ENCODE assay signal across 11 cellular contexts in genomic region chr6:15259766-15260098, GRCh38. TPM values are rescaled to one million over a fixed set of nuclear protein-coding genes. Genes with fewer than 3 reads are reported as not detected.
DNase-seq lines count a peak whose midpoint lies in the region; ATAC-seq and TF ChIP-seq lines count a peak whose summit lies in the region.
"Had no signal": no experiment of that assay in that cellular context is flagged by ENCODE, and none has a peak within 500 bp of the region (broad histone marks: within the 10 kb centered on the region; RNA-seq: fewer than 3 reads in every experiment).

No MANE protein-coding gene starts in this region.

- peaks cover 93% of the 10 kb centered on the region for H3K4me1 Mint-ChIP-seq in activated naive CD4-positive, alpha-beta T cell treated with anti-CD3 and anti-CD28 coated beads for 36 hours (ENCODE audit: low read depth)
- H3K4me1 Mint-ChIP-seq in WTC11: peaks cover 97% of the 10 kb centered on the region

- H3K4me1 ChIP-seq in adrenal gland (replicated peaks in 1 of 2): peaks cover 31 to 67% of the 10 kb centered on the region in 2 donors

- no peaks in the 10 kb centered on the region for H3K9me3 Mint-ChIP-seq in activated naive CD4-positive, alpha-beta T cell treated with anti-CD3 and anti-CD28 coated beads for 36 hours
- no peaks in the 10 kb centered on the region for H3K9me3 Mint-ChIP-seq in WTC11

- POLR2A ChIA-PET in WTC11 (lab: Charles Lee): no interaction called here

- DNase-seq in activated naive CD4-positive, alpha-beta T cell treated with anti-CD3 and anti-CD28 coated beads for 36 hours: no peak
- DNase-seq in activated naive CD4-positive, alpha-beta T cell (lab: John Stamatoyannopoulos, UW): no peak
- DNase-seq in WTC11 (ENCODE audit: low spot score) (no peak), medulla oblongata (ENCODE audit: extremely low spot score) (peak; percentile 64), substantia nigra (lab: John Stamatoyannopoulos, UW) (peak in 2 of 49 donors; percentile 10 to 34), RKO (ENCODE audit: low spot score) (no peak), iPS-NIHi7 (ENCODE audit: extremely low spot score) (no peak), adrenal gland (no peak)
- DNase-seq: OCI-M1, ovary had no signal

- H3K4me3 Mint-ChIP-seq in activated naive CD4-positive, alpha-beta T cell treated with anti-CD3 and anti-CD28 coated beads for 36 hours: peak overlapping the region; percentile 12
- peak overlapping the region; percentile 5; the same call in 1 of the 2 replicates for H3K4me3 Mint-ChIP-seq in WTC11

- no peak for TF ChIP-seq CTCF in WTC11 (IDR thresholded peaks at IDR 0.05)
- TF ChIP-seq CTCF in adrenal gland (IDR thresholded peaks at IDR 0.05): no peak

- H3K4me3 ChIP-seq in adrenal gland: no peak overlapping the region
- H3K4me3 ChIP-seq: HAP-1, ovary had no signal

- CTCF ChIA-PET in activated naive CD4-positive, alpha-beta T cell treated with anti-CD3 and anti-CD28 coated beads for 36 hours (lab: Charles Lee): no interaction called here
- CTCF ChIA-PET in WTC11 (lab: Charles Lee): interaction anchor here (1.0 to 1.2 kb wide), 2 partner anchors 8 to 131 kb away, joined by 4 read pairs; no protein-coding TSS in a partner anchor

- WGBS in adrenal gland, 4 donors: 31 to 44% (median 34%) methylated on average over 1 of the region's 1 CpG

- intact Hi-C loops in activated naive CD4-positive, alpha-beta T cell treated with anti-CD3 and anti-CD28 coated beads for 36 hours (cut with micrococcal nuclease): loop anchor here (1.0 kb wide), 1 partner anchor 10 kb away; no protein-coding TSS in a partner anchor
- intact Hi-C loops in adrenal gland (cut with DNase I): loop anchor here in 1 of 2 donors (10.0 kb wide), 1 partner anchor 225 kb away; no protein-coding TSS in a partner anchor

- H3K9me3 ChIP-seq in adrenal gland (replicated peaks in 1 of 3): no peaks in the 10 kb centered on the region
- H3K9me3 ChIP-seq: HAP-1, ovary had no signal

- H3K27ac ChIP-seq in substantia nigra (ENCODE audit: low read depth, low read length, poor library complexity, severe bottlenecking) (peak overlapping the region; percentile 54), adrenal gland (no peak overlapping the region)
- H3K27ac ChIP-seq: ovary had no signal

- peak overlapping the region; percentile 32 for H3K27ac Mint-ChIP-seq in activated naive CD4-positive, alpha-beta T cell treated with anti-CD3 and anti-CD28 coated beads for 36 hours
- peak overlapping the region; percentile 55 for H3K27ac Mint-ChIP-seq in WTC11

- peaks cover 23% of the 10 kb centered on the region for H3K36me3 Mint-ChIP-seq in activated naive CD4-positive, alpha-beta T cell treated with anti-CD3 and anti-CD28 coated beads for 36 hours (ENCODE audit: low read depth)
- peaks cover 14% of the 10 kb centered on the region for H3K36me3 Mint-ChIP-seq in WTC11

- TF ChIP-seq POLR2A in adrenal gland (IDR thresholded peaks at IDR 0.05): no peak

- H3K36me3 ChIP-seq in adrenal gland (replicated peaks in 1 of 2): no peaks in the 10 kb centered on the region
- H3K36me3 ChIP-seq: HAP-1, ovary had no signal

- H3K27me3 ChIP-seq in adrenal gland: no peaks in the 10 kb centered on the region
- H3K27me3 ChIP-seq: ovary had no signal

- H3K27me3 Mint-ChIP-seq in activated naive CD4-positive, alpha-beta T cell treated with anti-CD3 and anti-CD28 coated beads for 36 hours (ENCODE audit: low read depth): no peaks in the 10 kb centered on the region
- H3K27me3 Mint-ChIP-seq in WTC11 (ENCODE audit: low read depth): no peaks in the 10 kb centered on the region

- no peak for ATAC-seq in WTC11

TF ChIP-seq in WTC11, 78 proteins besides CTCF, POLR2A, EP300 and RAD21 (continues in another document):
- TF ChIP-seq ATF6 (CRISPR knock-in tag; IDR thresholded peaks at IDR 0.05): no peak
- TF ChIP-seq CREB1 (CRISPR knock-in tag; IDR thresholded peaks at IDR 0.05): no peak
- no peak for TF ChIP-seq ZNF671 (CRISPR knock-in tag; IDR thresholded peaks at IDR 0.05)
- TF ChIP-seq MAX (CRISPR knock-in tag; IDR thresholded peaks at IDR 0.05): no peak
- no peak for TF ChIP-seq NR2C2 (CRISPR knock-in tag; IDR thresholded peaks at IDR 0.05)
- TF ChIP-seq KAT7 (CRISPR knock-in tag; IDR thresholded peaks at IDR 0.05; ENCODE audit: borderline replicate concordance): no peak
- TF ChIP-seq E2F5 (CRISPR knock-in tag; IDR thresholded peaks at IDR 0.05): no peak
- TF ChIP-seq FOXK1 (CRISPR knock-in tag; IDR thresholded peaks at IDR 0.05): no peak
- no peak for TF ChIP-seq ZNF423 (CRISPR knock-in tag; IDR thresholded peaks at IDR 0.05)
- no peak for TF ChIP-seq E2F1 (CRISPR knock-in tag; IDR thresholded peaks at IDR 0.05)
- TF ChIP-seq ZBTB21 (CRISPR knock-in tag; IDR thresholded peaks at IDR 0.05; ENCODE audit: borderline replicate concordance): no peak
- no peak for TF ChIP-seq FOXP4 (CRISPR knock-in tag; IDR thresholded peaks at IDR 0.05)
- no peak for TF ChIP-seq MYBL2 (CRISPR knock-in tag; IDR thresholded peaks at IDR 0.05)
- no peak for TF ChIP-seq TEAD4 (CRISPR knock-in tag; IDR thresholded peaks at IDR 0.05)
- no peak for TF ChIP-seq TP53 (CRISPR knock-in tag; IDR thresholded peaks at IDR 0.05)
- TF ChIP-seq ATF3 (CRISPR knock-in tag; conservative IDR thresholded peaks at IDR 0.05): no peak

RNA-seq across cellular contexts. Expression of gene JARID2, which starts 13.9 kb away (rescaled TPM):
- total RNA-seq in activated naive CD4-positive, alpha-beta T cell treated with anti-CD3 and anti-CD28 coated beads for 36 hours: 10 to 100 TPM; 26.6 to 27.7 TPM
- 166 to 180 TPM (median 167 TPM) in 3 replicates for total RNA-seq in WTC11 (2021)
- 10 to 100 TPM in 3 of 8 donors, 1 to 10 TPM in 5; 3.0 to 12.3 (median 8.4) TPM for total RNA-seq in adrenal gland
- 1 to 10 TPM; 5.2 to 6.1 (median 5.3) TPM for polyA plus RNA-seq in adrenal gland
